ENCODE assay signal across 8 cellular contexts in genomic region chr21:41425954-41426655, GRCh38. TPM values are rescaled to one million over a fixed set of nuclear protein-coding genes. Genes with fewer than 3 reads are reported as not detected.
DNase-seq lines count a peak whose midpoint lies in the region; ATAC-seq and TF ChIP-seq lines count a peak whose summit lies in the region.

TSS of gene MX1 (plus strand) at chr21:41426239. CDS start at chr21:41432071, 5,832 bp downstream.

- H3K27ac ChIP-seq in heart right ventricle (peak within 1 kb of the TSS; percentile 25 to 95 (median 86)), transverse colon (peak within 1 kb of the TSS; percentile 45 to 77 (median 66))

- H3K9me3 ChIP-seq in heart right ventricle (no peaks in the 10 kb centered on the region), transverse colon (no peaks in the 10 kb centered on the region)

- H3K9me3 Mint-ChIP-seq in activated naive CD4-positive, alpha-beta T cell treated with anti-CD3 and anti-CD28 coated beads, Interleukin-2, amount 50 U/mL, for 72 hours, result peaks cover 0 to 4% of the 10 kb centered on the region in 2 donors
- H3K9me3 Mint-ChIP-seq in progenitor cell of endocrine pancreas (ENCODE audit: low read depth), result no peaks in the 10 kb centered on the region

- H3K4me3 ChIP-seq in heart right ventricle (peak within 1 kb of the TSS; percentile 33 to 86 (median 74)), transverse colon (peak within 1 kb of the TSS; percentile 34 to 71 (median 50))

- WGBS in heart right ventricle, 2 donors, result 2% methylated on average over 62 of the region's 62 CpGs
- WGBS in transverse colon (ENCODE audit: low coverage in 1 of 2), 2 donors, result 1% methylated on average over 59 of the region's 62 CpGs; no CpG with 5 or more reads in 1 of the 2 donors

- peaks cover 0 to 54% of the 10 kb centered on the region in 2 donors for H3K36me3 Mint-ChIP-seq in activated naive CD4-positive, alpha-beta T cell treated with anti-CD3 and anti-CD28 coated beads, Interleukin-2, amount 50 U/mL, for 72 hours
- no peaks in the 10 kb centered on the region for H3K36me3 Mint-ChIP-seq in progenitor cell of endocrine pancreas (ENCODE audit: insufficient read depth)

- H3K36me3 ChIP-seq in heart right ventricle (peaks cover 0 to 36% (median under 1%) of the 10 kb centered on the region in 9 donors), transverse colon (peaks cover 0 to 5% (median 0%) of the 10 kb centered on the region in 4 donors)

- peaks cover 8% of the 10 kb centered on the region for H3K4me1 Mint-ChIP-seq in progenitor cell of endocrine pancreas (ENCODE audit: low read depth)

- intact Hi-C loops in heart right ventricle (cut with DNase I) (loop anchor here in 4 of 10 donors (5.0 to 10.0 kb wide), 3 partner anchors 59 to 261 kb away; partner anchors contain the start of genes MX2 (in 3 of the 4) and BACE2 (in 1 of the 4)), transverse colon (cut with DNase I; ENCODE audit: low total_unique reads) (no loop called here)

- in situ Hi-C loops in transverse colon (cut with MboI; ENCODE audit: low pct_ligation_motif_present in 1 of 4, low pct_unique_long_range_greater_than_20kb in 1 of 4, low sequenced_read_pairs in 3 of 4), result no loop called here

- peak within 1 kb of the TSS; percentile 64 for H3K4me3 Mint-ChIP-seq in progenitor cell of endocrine pancreas (ENCODE audit: low read depth)

- H3K27me3 Mint-ChIP-seq in progenitor cell of endocrine pancreas, result peaks cover 48% of the 10 kb centered on the region

- TF ChIP-seq CTCF in heart right ventricle (IDR thresholded peaks at IDR 0.05), result no peak
- TF ChIP-seq CTCF in progenitor cell of endocrine pancreas (IDR thresholded peaks at IDR 0.05; ENCODE audit: unreplicated experiment), result no peak
- TF ChIP-seq CTCF in transverse colon (IDR thresholded peaks at IDR 0.05), result no peak

- TF ChIP-seq EP300 in transverse colon (IDR thresholded peaks at IDR 0.05; ENCODE audit: low read depth), result no peak

- peaks cover 0 to 53% (median 22%) of the 10 kb centered on the region in 9 donors for H3K4me1 ChIP-seq in heart right ventricle
- peaks cover 4 to 22% (median 12%) of the 10 kb centered on the region in 4 donors for H3K4me1 ChIP-seq in transverse colon

- peak within 1 kb of the TSS; percentile 93 to 100 for H3K27ac Mint-ChIP-seq in activated naive CD4-positive, alpha-beta T cell treated with anti-CD3 and anti-CD28 coated beads, Interleukin-2, amount 50 U/mL, for 72 hours
- H3K27ac Mint-ChIP-seq in progenitor cell of endocrine pancreas, result peak within 1 kb of the TSS; percentile 78

- DNase-seq in RKO (ENCODE audit: low spot score), result peak; percentile 68
- peak; percentile 85 to 94 for DNase-seq in activated naive CD4-positive, alpha-beta T cell treated with anti-CD3 and anti-CD28 coated beads, Interleukin-2, amount 50 U/mL, for 72 hours (ENCODE audit: low spot score in 2 of 2)
- DNase-seq in heart right ventricle, result peak; percentile 77 to 81
- DNase-seq in progenitor cell of endocrine pancreas (ENCODE audit: low spot score, unreplicated experiment), result no peak
- DNase-seq in transverse colon, result peak; percentile 91
- no peak for DNase-seq in NCI-H510A (lab: John Stamatoyannopoulos, UW)

- peaks cover 0 to 17% (median 0%) of the 10 kb centered on the region in 7 donors for H3K27me3 ChIP-seq in heart right ventricle
- H3K27me3 ChIP-seq in transverse colon, result no peaks in the 10 kb centered on the region

- peak; percentile 93 for TF ChIP-seq POLR2A in transverse colon (IDR thresholded peaks at IDR 0.05)

- ATAC-seq in GM18520 (IDR thresholded peaks at IDR 0.05; ENCODE audit: unreplicated experiment) (peak; percentile 73), HG02943 (IDR thresholded peaks at IDR 0.05; ENCODE audit: low read depth, unreplicated experiment) (peak; percentile 70), heart right ventricle (peak; percentile 84 to 96 (median 94))
- ATAC-seq in activated naive CD4-positive, alpha-beta T cell treated with anti-CD3 and anti-CD28 coated beads, Interleukin-2, amount 50 U/mL, for 72 hours, result peak; percentile 96 to 99

RNA-seq across cellular contexts. Expression of gene MX1, which starts in this region (rescaled TPM):
- 100 to 1,000 TPM in 1 of 2 donors, 10 to 100 TPM in 1; 18.0 to 365 TPM for total RNA-seq in activated naive CD4-positive, alpha-beta T cell treated with anti-CD3 and anti-CD28 coated beads, Interleukin-2, amount 50 U/mL, for 72 hours
- total RNA-seq in heart right ventricle (10 to 100 TPM; 11.1 to 50.0 (median 20.1) TPM), progenitor cell of endocrine pancreas (2.1 and 2.6 TPM in 2 replicates), transverse colon (10 to 100 TPM; 27.3 to 82.2 (median 61.9) TPM)
- polyA plus RNA-seq in heart right ventricle, result 10 to 100 TPM in 1 of 2 donors, 1 to 10 TPM in 1; 5.4 to 14.0 TPM

Comparison
In these comparisons a context has a peak if more than half of its experiments do, and no peak if none do; other contexts are left out.
1. DNase-seq: peak in RKO (single experiment), activated naive CD4-positive, alpha-beta T cell treated with anti-CD3 and anti-CD28 coated beads, Interleukin-2, amount 50 U/mL, for 72 hours (2 of 2), heart right ventricle (2 of 2) and transverse colon (single experiment); none in progenitor cell of endocrine pancreas (single experiment) and NCI-H510A (single experiment).
2. Peak in every context shown above with its lines, with median percentiles within 50 percentile points of each other: ATAC-seq.